In genomic region chr9:90766736-90767135, GRCh38 we compare ENCODE assay signal across 8 cellular contexts. TPM values are rescaled to one million over a fixed set of nuclear protein-coding genes. Genes with fewer than 3 reads are reported as not detected.
"Had no signal": no experiment of that assay in that cellular context is flagged by ENCODE, and none has a peak within 500 bp of the region (broad histone marks: within the 10 kb centered on the region; RNA-seq: fewer than 3 reads in every experiment).

No MANE protein-coding gene starts in this region.

- H3K27me3 Mint-ChIP-seq: IgD-negative memory B cell had no signal

- H3K9me3 Mint-ChIP-seq: IgD-negative memory B cell had no signal

- ATAC-seq: HepG2, K562 had no signal

- H3K4me3 ChIP-seq: K562 had no signal

- FAIRE-seq: HepG2, HTR-8/SVneo, K562 had no signal

- H3K36me3 Mint-ChIP-seq: IgD-negative memory B cell had no signal

- DNase-seq: IMR-90, KBM-7, KG1 had no signal

- H3K27ac ChIP-seq: HL-60 had no signal

- H3K4me3 Mint-ChIP-seq: IgD-negative memory B cell had no signal

RNA-seq across cellular contexts. Expression of gene SYK, which starts 34.9 kb away (rescaled TPM):
- total RNA-seq: HepG2, IMR-90 had no signal
- polyA plus RNA-seq: HepG2, IMR-90 had no signal
